25 cellular contexts compared by ENCODE assay signal in the genomic region with DNA sequence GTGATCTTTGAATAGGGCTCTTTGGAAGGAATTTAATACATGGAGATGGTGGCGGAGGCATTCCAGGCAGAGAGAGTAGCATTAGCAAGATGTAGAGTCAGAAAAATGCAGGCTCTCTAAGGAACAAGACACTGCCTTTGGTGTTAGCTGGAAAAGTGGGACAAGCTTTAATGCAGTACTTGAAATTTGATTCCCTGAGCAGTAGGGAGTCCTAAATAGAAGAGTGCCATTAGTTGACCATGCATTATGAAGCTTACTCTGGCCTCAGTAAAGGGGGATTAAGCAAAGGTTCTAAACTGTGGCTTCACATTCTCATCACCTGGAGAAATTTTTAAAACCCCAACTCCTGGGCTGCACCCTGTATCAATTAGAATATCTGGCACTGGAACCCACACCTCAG.
DNase-seq lines count a peak whose midpoint lies in the region; FAIRE-seq and TF ChIP-seq lines count a peak whose summit lies in the region.
"Had no signal": no experiment of that assay in that cellular context is flagged by ENCODE, and none has a peak within 500 bp of the region (broad histone marks: within the 10 kb centered on the region; RNA-seq: fewer than 3 reads in every experiment).

No MANE protein-coding gene starts in this region.

- H3K23ac ChIP-seq in neuronal stem cell (ENCODE audit: low read depth, low read length, poor library complexity) = no peak overlapping the region

- H3K14ac ChIP-seq in neuronal stem cell (ENCODE audit: low read length) = no peak overlapping the region

- H3K4me1 ChIP-seq in neuronal stem cell (ENCODE audit: control insufficient read depth in 2 of 2, insufficient read depth in 1 of 2, low read depth in 1 of 2, low read length in 2 of 2) = peaks cover 11 to 14% of the 10 kb centered on the region in 2 donors
- H3K4me1 ChIP-seq: gastrocnemius medialis, prostate gland, sigmoid colon, tibial artery had no signal

- H3K4me3 ChIP-seq in astrocyte of the spinal cord (ENCODE audit: low read depth, low read length) = no peak overlapping the region
- H3K4me3 ChIP-seq in neuronal stem cell (ENCODE audit: low read length in 2 of 2) = no peak overlapping the region
- H3K4me3 ChIP-seq: gastrocnemius medialis, lung, prostate gland, sigmoid colon, SK-N-MC, stomach, tibial artery had no signal

- no peaks in the 10 kb centered on the region for H3K79me1 ChIP-seq in neuronal stem cell (ENCODE audit: low read depth, low read length)

- no peak overlapping the region for H2BK12ac ChIP-seq in neuronal stem cell (ENCODE audit: low read length)

- no peak overlapping the region for H3K18ac ChIP-seq in neuronal stem cell (ENCODE audit: low read length)

- no CpG with 5 or more reads among the region's 1 CpG for WGBS in neuronal stem cell (ENCODE audit: extremely low coverage in 2 of 2, insufficient read length in 2 of 2, insufficient replicate concordance in 1 of 2), 2 donors

- FAIRE-seq in H54 (lab: Jason Lieb, UNC) = no peak
- FAIRE-seq: keratinocyte had no signal

- TF ChIP-seq CTCF in astrocyte of the spinal cord (IDR thresholded peaks at IDR 0.05; ENCODE audit: low read depth, low read length) = no peak

- H3K4ac ChIP-seq in neuronal stem cell (ENCODE audit: low read length) = no peak overlapping the region

- no peak overlapping the region for H2AK5ac ChIP-seq in neuronal stem cell (ENCODE audit: low read depth, low read length)

- in situ Hi-C loops in astrocyte of the spinal cord (cut with HindIII; ENCODE audit: low sequenced_read_pairs) = no loop called here

- no peak overlapping the region for H2BK120ac ChIP-seq in neuronal stem cell (ENCODE audit: low read depth, low read length)

- peak overlapping the region; percentile 95 for H3K27ac ChIP-seq in neuronal stem cell (replicated peaks; ENCODE audit: low read length)
- H3K27ac ChIP-seq: brain microvascular endothelial cell, gastrocnemius medialis, prostate gland, sigmoid colon, SK-N-MC, tibial artery had no signal

- no peaks in the 10 kb centered on the region for H3K27me3 ChIP-seq in neuronal stem cell (ENCODE audit: control insufficient read depth in 3 of 3, insufficient read depth in 3 of 3, low read depth in 1 of 3, low read length in 3 of 3)
- H3K27me3 ChIP-seq: brain microvascular endothelial cell, gastrocnemius medialis, sigmoid colon, stomach, tibial artery had no signal

- no peaks in the 10 kb centered on the region for H3K36me3 ChIP-seq in neuronal stem cell (replicated peaks in 1 of 2; ENCODE audit: control insufficient read depth in 2 of 2, insufficient read depth in 2 of 2, low read length in 2 of 2)
- H3K36me3 ChIP-seq: brain microvascular endothelial cell, gastrocnemius medialis, prostate gland, sigmoid colon, stomach, tibial artery had no signal

- H3K9me3 ChIP-seq in neuronal stem cell (replicated peaks in 1 of 2; ENCODE audit: control insufficient read depth in 2 of 2, insufficient read depth in 1 of 2, low read depth in 1 of 2, low read length in 2 of 2) = no peaks in the 10 kb centered on the region
- H3K9me3 ChIP-seq: gastrocnemius medialis, prostate gland, sigmoid colon, stomach, tibial artery had no signal

- no peak overlapping the region for H3K4me2 ChIP-seq in neuronal stem cell (ENCODE audit: insufficient read depth, low read length, poor library complexity, severe bottlenecking)

- H2BK15ac ChIP-seq in neuronal stem cell (ENCODE audit: low read length) = no peak overlapping the region

- H2AFZ ChIP-seq in neuronal stem cell (ENCODE audit: low read length) = no peak overlapping the region

- DNase-seq in NCI-H345 (lab: John Stamatoyannopoulos, UW) (peak; percentile 36), NCI-H345 treated with DMSO at 0.1 percent for 48 hours (lab: John Stamatoyannopoulos, UW; ENCODE audit: unreplicated experiment) (no peak), NCI-H146 (lab: John Stamatoyannopoulos, UW) (peak; percentile 68), astrocyte of the spinal cord (ENCODE audit: low read depth, low spot score) (peak; percentile 30), neuronal stem cell (ENCODE audit: low spot score) (peak; percentile 36), CD1c-positive myeloid dendritic cell (ENCODE audit: extremely low spot score) (no peak), H54 (ENCODE audit: insufficient read length, low spot score) (no peak), SKM-1 treated with dmso at 0.1 percent for 144 hours (lab: John Stamatoyannopoulos, UW; ENCODE audit: unreplicated experiment) (no peak)
- DNase-seq: activated CD4-positive, alpha-beta T cell treated with anti-CD3 and anti-CD28 coated beads for 36 hours; activated CD8-positive, alpha-beta memory T cell treated with anti-CD3 and anti-CD28 coated beads for 24 hours; activated T-cell treated with anti-CD3 and anti-CD28 coated beads, Interleukin-2, amount 50 U/mL, for 24 hours; brain microvascular endothelial cell; C1 segment of cervical spinal cord; Calu3; effector memory CD8-positive, alpha-beta T cell; gastrocnemius medialis; sigmoid colon; stimulated activated CD4-positive, alpha-beta T cell treated with anti-CD3 and anti-CD28 coated beads, Interleukin-15, amount 100 ng/mL, for 24 hours; stomach; T-helper 17 cell; tibial artery had no signal

- H3K9ac ChIP-seq in neuronal stem cell (ENCODE audit: low read depth, low read length, poor library complexity) = no peak overlapping the region

- H4K91ac ChIP-seq in neuronal stem cell (ENCODE audit: low read depth, low read length, poor library complexity) = no peak overlapping the region

- TF ChIP-seq POLR2A in H54 (IDR thresholded peaks at IDR 0.05; ENCODE audit: low read depth, low read length) = no peak

- H2BK5ac ChIP-seq in neuronal stem cell (ENCODE audit: low read length) = no peak overlapping the region

- H4K8ac ChIP-seq in neuronal stem cell (ENCODE audit: low read depth, low read length) = no peak overlapping the region

Comparison
In these comparisons a context has a peak if more than half of its experiments do, and no peak if none do; other contexts are left out.
1. DNase-seq: peak in NCI-H345 (single experiment), NCI-H146 (single experiment), astrocyte of the spinal cord (single experiment) and neuronal stem cell (single experiment); none in NCI-H345 treated with DMSO at 0.1 percent for 48 hours (single experiment), CD1c-positive myeloid dendritic cell (single experiment), H54 (single experiment) and SKM-1 treated with dmso at 0.1 percent for 144 hours (single experiment).